In genomic region chr20:62641749-62642665, GRCh38 we compare ENCODE assay signal across 8 cellular contexts. TPM values are rescaled to one million over a fixed set of nuclear protein-coding genes. Genes with fewer than 3 reads are reported as not detected.
DNase-seq lines count a peak whose midpoint lies in the region; ATAC-seq and TF ChIP-seq lines count a peak whose summit lies in the region.

A gene with protein sequence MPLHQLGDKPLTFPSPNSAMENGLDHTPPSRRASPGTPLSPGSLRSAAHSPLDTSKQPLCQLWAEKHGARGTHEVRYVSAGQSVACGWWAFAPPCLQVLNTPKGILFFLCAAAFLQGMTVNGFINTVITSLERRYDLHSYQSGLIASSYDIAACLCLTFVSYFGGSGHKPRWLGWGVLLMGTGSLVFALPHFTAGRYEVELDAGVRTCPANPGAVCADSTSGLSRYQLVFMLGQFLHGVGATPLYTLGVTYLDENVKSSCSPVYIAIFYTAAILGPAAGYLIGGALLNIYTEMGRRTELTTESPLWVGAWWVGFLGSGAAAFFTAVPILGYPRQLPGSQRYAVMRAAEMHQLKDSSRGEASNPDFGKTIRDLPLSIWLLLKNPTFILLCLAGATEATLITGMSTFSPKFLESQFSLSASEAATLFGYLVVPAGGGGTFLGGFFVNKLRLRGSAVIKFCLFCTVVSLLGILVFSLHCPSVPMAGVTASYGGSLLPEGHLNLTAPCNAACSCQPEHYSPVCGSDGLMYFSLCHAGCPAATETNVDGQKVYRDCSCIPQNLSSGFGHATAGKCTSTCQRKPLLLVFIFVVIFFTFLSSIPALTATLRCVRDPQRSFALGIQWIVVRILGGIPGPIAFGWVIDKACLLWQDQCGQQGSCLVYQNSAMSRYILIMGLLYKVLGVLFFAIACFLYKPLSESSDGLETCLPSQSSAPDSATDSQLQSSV (plus strand): TSS chr20:62642503. CDS start chr20:62656455, 13,952 bp downstream.

- peak; percentile 99 for DNase-seq in 8988T
- DNase-seq in NCI-H526 (lab: John Stamatoyannopoulos, UW), result peak; percentile 65 to 95
- DNase-seq in activated CD4-positive, alpha-beta T cell treated with anti-CD3 and anti-CD28 coated beads, Interleukin-2, amount 50 U/mL, for 1 hour, result peak; percentile 81
- peak; percentile 66 for DNase-seq in dermis blood vessel endothelial cell
- peak; percentile 75 for DNase-seq in lower lobe of right lung
- DNase-seq in stimulated activated CD8-positive, alpha-beta memory T cell treated with anti-CD3 and anti-CD28 coated beads, Interleukin-12 subunit alpha, Interleukin-12 subunit beta, amount 100 ng/mL, for 1 hour (ENCODE audit: low read depth), result peak; percentile 68

- H3K4me3 ChIP-seq in lower lobe of right lung, result peak within 1 kb of the TSS; percentile 68

- intact Hi-C loops in lower lobe of right lung (cut with DNase I), result no loop called here

- TF ChIP-seq CTCF in lower lobe of right lung (IDR thresholded peaks at IDR 0.05), result no peak

- peak within 1 kb of the TSS; percentile 80 for H3K27ac ChIP-seq in lower lobe of right lung

- H3K27me3 ChIP-seq in lower lobe of right lung (ENCODE audit: low read depth), result peaks cover 45% of the 10 kb centered on the region

- peak; percentile 76 for ATAC-seq in GM18868 (IDR thresholded peaks at IDR 0.05; ENCODE audit: unreplicated experiment)
- ATAC-seq in HG03159 (IDR thresholded peaks at IDR 0.05; ENCODE audit: unreplicated experiment), result peak; percentile 55
- peak; percentile 84 to 89 for ATAC-seq in lower lobe of right lung

- no peaks in the 10 kb centered on the region for H3K36me3 ChIP-seq in lower lobe of right lung

- H3K4me1 ChIP-seq in lower lobe of right lung, result peaks cover 53% of the 10 kb centered on the region

- no peaks in the 10 kb centered on the region for H3K9me3 ChIP-seq in lower lobe of right lung

RNA-seq across cellular contexts. Expression of the gene that starts here (rescaled TPM):
- total RNA-seq in dermis blood vessel endothelial cell (3.7 and 4.8 TPM in 2 replicates), lower lobe of right lung (72.4 TPM)

Comparison
In these comparisons a context has a peak if more than half of its experiments do, and no peak if none do; other contexts are left out.
1. Peak in every context shown above with its lines: DNase-seq, ATAC-seq, H3K4me3 ChIP-seq and H3K27ac ChIP-seq.
2. RNA of the gene that starts here (total RNA-seq): 72.4 TPM in lower lobe of right lung (single experiment); 3.7 to 4.8 TPM in dermis blood vessel endothelial cell; every median in the first group is over 10 times any median in the second.